ENCODE assay signal across 10 cellular contexts in genomic region chr20:40532103-40532502, GRCh38.
DNase-seq lines count a peak whose midpoint lies in the region; ATAC-seq, FAIRE-seq and TF ChIP-seq lines count a peak whose summit lies in the region.
"Had no signal": no experiment of that assay in that cellular context is flagged by ENCODE, and none has a peak within 500 bp of the region (broad histone marks: within the 10 kb centered on the region; RNA-seq: fewer than 3 reads in every experiment).

No MANE protein-coding gene starts in this region.

- peaks cover 25% of the 10 kb centered on the region for H3K9me3 Mint-ChIP-seq in activated CD4-positive, alpha-beta memory T cell treated with anti-CD3 and anti-CD28 coated beads for 36 hours
- H3K9me3 Mint-ChIP-seq in activated CD4-positive, alpha-beta memory T cell treated with anti-CD3 and anti-CD28 coated beads, Interleukin-2, amount 10 ng/mL, durations not matched to agents 7 days and 5 days = peaks cover 20% of the 10 kb centered on the region

- no peaks in the 10 kb centered on the region for H3K9me3 ChIP-seq in neutrophil

- TF ChIP-seq CTCF in LNCAP (IDR thresholded peaks at IDR 0.05) = peak; percentile 60; the same call in 1 of the 2 replicates
- peak; percentile 36 for TF ChIP-seq CTCF in bronchial epithelial cell (IDR thresholded peaks at IDR 0.05; ENCODE audit: insufficient read depth, low read length, severe bottlenecking)
- TF ChIP-seq CTCF in neutrophil (IDR thresholded peaks at IDR 0.05) = peak; percentile 63

- H3K36me3 ChIP-seq in bronchial epithelial cell (ENCODE audit: control insufficient read depth, insufficient read depth, low read length) (no peaks in the 10 kb centered on the region), neutrophil (no peaks in the 10 kb centered on the region)
- H3K36me3 ChIP-seq: heart left ventricle had no signal

- H3K4me1 ChIP-seq in neutrophil (ENCODE audit: control insufficient read depth in 1 of 2, insufficient read depth in 1 of 2, low read depth in 1 of 2, low read length in 1 of 2) = no peaks in the 10 kb centered on the region
- H3K4me1 ChIP-seq: heart left ventricle had no signal

- no peak overlapping the region for H3K27ac Mint-ChIP-seq in activated CD4-positive, alpha-beta memory T cell treated with anti-CD3 and anti-CD28 coated beads for 36 hours
- no peak overlapping the region for H3K27ac Mint-ChIP-seq in activated CD4-positive, alpha-beta memory T cell treated with anti-CD3 and anti-CD28 coated beads, Interleukin-2, amount 10 ng/mL, durations not matched to agents 7 days and 5 days

- POLR2A ChIA-PET in activated CD4-positive, alpha-beta memory T cell treated with anti-CD3 and anti-CD28 coated beads for 36 hours (lab: Charles Lee) = no interaction called here
- POLR2A ChIA-PET in activated CD4-positive, alpha-beta memory T cell treated with anti-CD3 and anti-CD28 coated beads, Interleukin-2, amount 10 ng/mL, durations not matched to agents 7 days and 5 days (lab: Charles Lee) = no interaction called here

- intact Hi-C loops in activated CD4-positive, alpha-beta memory T cell treated with anti-CD3 and anti-CD28 coated beads for 36 hours (cut with micrococcal nuclease) = no loop called here

- peak; percentile 21 for DNase-seq in activated CD4-positive, alpha-beta memory T cell treated with anti-CD3 and anti-CD28 coated beads for 36 hours
- no peak for DNase-seq in activated CD4-positive, alpha-beta memory T cell treated with anti-CD3 and anti-CD28 coated beads, Interleukin-2, amount 10 ng/mL, durations not matched to agents 7 days and 5 days
- DNase-seq in bronchial epithelial cell (ENCODE audit: low read depth) = peak; percentile 26
- DNase-seq in pons (ENCODE audit: low spot score) = no peak
- DNase-seq: DMS153, heart left ventricle had no signal

- no peaks in the 10 kb centered on the region for H3K36me3 Mint-ChIP-seq in activated CD4-positive, alpha-beta memory T cell treated with anti-CD3 and anti-CD28 coated beads for 36 hours
- H3K36me3 Mint-ChIP-seq in activated CD4-positive, alpha-beta memory T cell treated with anti-CD3 and anti-CD28 coated beads, Interleukin-2, amount 10 ng/mL, durations not matched to agents 7 days and 5 days (ENCODE audit: low read depth) = no peaks in the 10 kb centered on the region

- CTCF ChIA-PET in activated CD4-positive, alpha-beta memory T cell treated with anti-CD3 and anti-CD28 coated beads for 36 hours (lab: Charles Lee) = no interaction called here
- CTCF ChIA-PET in activated CD4-positive, alpha-beta memory T cell treated with anti-CD3 and anti-CD28 coated beads, Interleukin-2, amount 10 ng/mL, durations not matched to agents 7 days and 5 days (lab: Charles Lee) = interaction anchor here (0.7 kb wide), 1 partner anchor 370 kb away, joined by 3 read pairs; no protein-coding TSS in a partner anchor

- H3K27me3 ChIP-seq in bronchial epithelial cell (ENCODE audit: control insufficient read depth, insufficient read depth, low read length) (no peaks in the 10 kb centered on the region), neutrophil (peaks cover 13% of the 10 kb centered on the region)

- H3K27me3 Mint-ChIP-seq in activated CD4-positive, alpha-beta memory T cell treated with anti-CD3 and anti-CD28 coated beads for 36 hours = peaks cover 1% of the 10 kb centered on the region
- no peaks in the 10 kb centered on the region for H3K27me3 Mint-ChIP-seq in activated CD4-positive, alpha-beta memory T cell treated with anti-CD3 and anti-CD28 coated beads, Interleukin-2, amount 10 ng/mL, durations not matched to agents 7 days and 5 days

- FAIRE-seq in bronchial epithelial cell (lab: Jason Lieb, UNC) = peak; percentile 43

- ATAC-seq in HG02938 (IDR thresholded peaks at IDR 0.05; ENCODE audit: unreplicated experiment) = no peak
- no peak for ATAC-seq in GM21381 (IDR thresholded peaks at IDR 0.05; ENCODE audit: unreplicated experiment)
- ATAC-seq: heart left ventricle had no signal

- no peak overlapping the region for H3K27ac ChIP-seq in neutrophil
- H3K27ac ChIP-seq: heart left ventricle had no signal

- no peaks in the 10 kb centered on the region for H3K4me1 Mint-ChIP-seq in activated CD4-positive, alpha-beta memory T cell treated with anti-CD3 and anti-CD28 coated beads for 36 hours (ENCODE audit: low read depth)
- H3K4me1 Mint-ChIP-seq in activated CD4-positive, alpha-beta memory T cell treated with anti-CD3 and anti-CD28 coated beads, Interleukin-2, amount 10 ng/mL, durations not matched to agents 7 days and 5 days = no peaks in the 10 kb centered on the region

- no peak overlapping the region for H3K4me3 ChIP-seq in bronchial epithelial cell (ENCODE audit: low read depth, low read length)
- no peak overlapping the region for H3K4me3 ChIP-seq in neutrophil (ENCODE audit: low read depth in 1 of 2, low read length in 1 of 2)
- H3K4me3 ChIP-seq: heart left ventricle had no signal

- no peak overlapping the region for H3K4me3 Mint-ChIP-seq in activated CD4-positive, alpha-beta memory T cell treated with anti-CD3 and anti-CD28 coated beads for 36 hours
- H3K4me3 Mint-ChIP-seq in activated CD4-positive, alpha-beta memory T cell treated with anti-CD3 and anti-CD28 coated beads, Interleukin-2, amount 10 ng/mL, durations not matched to agents 7 days and 5 days = no peak overlapping the region

Comparison
In these comparisons a context has a peak if more than half of its experiments do, and no peak if none do; other contexts are left out.
1. DNase-seq: peak in activated CD4-positive, alpha-beta memory T cell treated with anti-CD3 and anti-CD28 coated beads for 36 hours (single experiment) and bronchial epithelial cell (single experiment); none in activated CD4-positive, alpha-beta memory T cell treated with anti-CD3 and anti-CD28 coated beads, Interleukin-2, amount 10 ng/mL, durations not matched to agents 7 days and 5 days (single experiment) and pons (single experiment).
2. Peak in every context shown above with its lines, with median percentiles within 50 percentile points of each other: CTCF ChIP-seq.